Comparison of ENCODE assay signal across 17 cellular contexts in the genomic region with DNA sequence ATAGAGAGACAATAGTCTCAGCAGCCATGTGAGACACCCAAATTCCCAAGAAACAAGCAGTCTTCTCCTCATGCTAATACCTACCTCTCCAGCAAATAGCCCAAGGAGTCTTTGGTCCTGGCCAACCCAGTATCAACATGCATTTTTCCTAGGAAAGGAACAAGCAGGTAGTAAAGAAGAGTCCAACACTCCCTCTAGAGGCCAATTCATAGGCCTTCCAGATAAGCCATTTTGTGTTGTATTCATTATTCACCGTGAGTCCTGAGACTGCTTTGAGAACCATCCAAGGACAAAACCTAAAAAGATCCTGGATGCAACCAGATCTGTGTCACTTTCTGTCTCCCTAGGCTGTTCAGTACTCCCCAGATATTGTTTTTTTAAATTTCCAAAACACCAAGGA.
"Had no signal": no experiment of that assay in that cellular context is flagged by ENCODE, and none has a peak within 500 bp of the region (broad histone marks: within the 10 kb centered on the region; RNA-seq: fewer than 3 reads in every experiment).

No MANE protein-coding gene starts in this region.

- H3K36me3 Mint-ChIP-seq: activated naive CD4-positive, alpha-beta T cell treated with anti-CD3 and anti-CD28 coated beads, Interleukin-2, amount 50 U/mL, for 72 hours; brain; immature natural killer cell; naive thymus-derived CD4-positive, alpha-beta T cell had no signal

- H3K27ac ChIP-seq: neutrophil, skin epidermis, thyroid gland had no signal

- H3K36me3 ChIP-seq: neutrophil, thyroid gland had no signal

- H3K9me3 Mint-ChIP-seq: activated T-cell treated with anti-CD3 and anti-CD28 coated beads, Interleukin-2, amount 50 U/mL, for 24 hours had no signal

- H3K4me3 Mint-ChIP-seq: activated T-cell treated with anti-CD3 and anti-CD28 coated beads, Interleukin-2, amount 50 U/mL, for 24 hours; brain; effector memory CD8-positive, alpha-beta T cell; immature natural killer cell; naive thymus-derived CD4-positive, alpha-beta T cell had no signal

- ATAC-seq: activated naive CD4-positive, alpha-beta T cell treated with anti-CD3 and anti-CD28 coated beads, Interleukin-2, amount 50 U/mL, for 72 hours; effector memory CD8-positive, alpha-beta T cell; left cardiac atrium; naive thymus-derived CD4-positive, alpha-beta T cell had no signal

- H3K4me3 ChIP-seq: lung, skin epidermis, thyroid gland had no signal

- H3K27me3 ChIP-seq: neutrophil, thyroid gland had no signal

- DNase-seq: activated CD4-positive, alpha-beta T cell treated with anti-CD3 and anti-CD28 coated beads, Interleukin-2, amount 50 U/mL, for 1 hour; activated CD4-positive, CD25-positive, alpha-beta regulatory T cell; activated effector memory CD4-positive, alpha-beta T cell treated with anti-CD3 and anti-CD28 coated beads, Interleukin-2, amount 50 U/mL, for 16 hours; activated T-cell treated with anti-CD3 and anti-CD28 coated beads, Interleukin-2, amount 50 U/mL, for 24 hours; amniotic stem cell; effector memory CD8-positive, alpha-beta T cell; glutamatergic neuron; immature natural killer cell; left cardiac atrium; naive thymus-derived CD4-positive, alpha-beta T cell; retina; thyroid gland had no signal

- H3K27ac Mint-ChIP-seq: activated naive CD4-positive, alpha-beta T cell treated with anti-CD3 and anti-CD28 coated beads, Interleukin-2, amount 50 U/mL, for 72 hours; activated T-cell treated with anti-CD3 and anti-CD28 coated beads, Interleukin-2, amount 50 U/mL, for 24 hours; brain; effector memory CD8-positive, alpha-beta T cell; immature natural killer cell; naive thymus-derived CD4-positive, alpha-beta T cell had no signal

- H3K4me1 Mint-ChIP-seq: immature natural killer cell; naive thymus-derived CD4-positive, alpha-beta T cell had no signal

- H3K9me3 ChIP-seq: neutrophil, thyroid gland had no signal

- H3K27me3 Mint-ChIP-seq: activated T-cell treated with anti-CD3 and anti-CD28 coated beads, Interleukin-2, amount 50 U/mL, for 24 hours; brain; effector memory CD8-positive, alpha-beta T cell had no signal

- H3K4me1 ChIP-seq: thyroid gland had no signal
